In the genomic region with DNA sequence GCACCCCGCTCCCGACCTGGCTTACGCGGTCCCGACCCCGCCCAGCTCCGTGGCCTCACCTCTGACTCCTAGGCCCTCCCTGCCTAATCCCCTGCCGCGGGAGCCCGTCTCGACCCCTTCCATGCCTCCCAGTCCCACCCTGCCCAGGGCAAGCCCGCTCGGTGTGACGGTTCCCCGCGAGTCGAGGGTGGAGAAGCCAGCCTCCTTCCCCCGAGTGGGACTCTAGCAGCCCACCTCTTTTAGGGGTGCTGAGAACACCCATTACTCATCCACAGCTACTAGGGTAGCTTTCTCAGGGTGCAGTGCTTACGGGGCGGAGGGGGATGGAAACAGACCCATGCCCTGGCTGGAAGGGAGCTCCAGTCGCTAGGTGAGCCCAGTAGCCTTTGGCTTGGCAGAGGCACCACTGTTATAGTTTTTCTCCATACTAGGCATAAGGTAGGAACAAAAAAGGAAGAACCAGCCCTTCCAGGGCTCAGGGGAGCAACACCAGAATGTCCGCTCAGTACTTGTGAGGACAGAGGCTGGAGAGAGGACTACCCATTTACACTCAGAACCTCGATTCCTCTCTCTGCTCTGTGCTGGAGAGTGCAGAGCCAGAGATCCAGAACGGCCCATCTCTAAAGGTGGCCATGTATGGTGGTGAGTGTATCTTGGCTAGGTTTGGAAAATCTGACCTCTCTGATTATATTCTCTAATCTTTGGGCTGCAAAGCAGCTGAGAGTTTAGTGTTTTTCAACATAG, we compare ENCODE assay signal across 8 cellular contexts. TPM values are rescaled to one million over a fixed set of nuclear protein-coding genes. Genes with fewer than 3 reads are reported as not detected.
A peak's percentile ranks its signal among the peaks of the same experiment; 100 is the strongest.
DNase-seq lines count a peak whose midpoint lies in the region; ATAC-seq and TF ChIP-seq lines count a peak whose summit lies in the region.

No MANE protein-coding gene starts in this region.

- in situ Hi-C loops in astrocyte of the spinal cord (cut with HindIII; ENCODE audit: low sequenced_read_pairs) = no loop called here

- H3K27me3 ChIP-seq in Karpas-422 (ENCODE audit: low read length) = no peaks in the 10 kb centered on the region
- no peaks in the 10 kb centered on the region for H3K27me3 ChIP-seq in smooth muscle cell (ENCODE audit: low read depth)

- 8% methylated on average over 23 of the region's 24 CpGs for WGBS in smooth muscle cell (ENCODE audit: low lambda C conversion rate)

- no peak for TF ChIP-seq CTCF in astrocyte of the spinal cord (IDR thresholded peaks at IDR 0.05; ENCODE audit: low read depth, low read length)
- TF ChIP-seq CTCF in smooth muscle cell (IDR thresholded peaks at IDR 0.05; ENCODE audit: borderline replicate concordance, insufficient read depth, poor library complexity, severe bottlenecking) = no peak

- ATAC-seq in HG03159 (IDR thresholded peaks at IDR 0.05; ENCODE audit: unreplicated experiment) (no peak), HG02884 (IDR thresholded peaks at IDR 0.05; ENCODE audit: unreplicated experiment) (no peak)

- H3K36me3 ChIP-seq in Karpas-422 (ENCODE audit: insufficient read depth, low read length) (no peaks in the 10 kb centered on the region; the same call in 1 of the 2 replicates), smooth muscle cell (ENCODE audit: low read depth) (no peaks in the 10 kb centered on the region)

- no peak overlapping the region for H3K27ac ChIP-seq in Karpas-422 (ENCODE audit: low read length)
- H3K27ac ChIP-seq in smooth muscle cell (ENCODE audit: low read depth) = peak overlapping the region; percentile 70

- DNase-seq in Karpas-422 (peak; percentile 67), astrocyte of the spinal cord (ENCODE audit: low read depth, low spot score) (no peak), iPS-NIHi7 (ENCODE audit: extremely low spot score) (peak; percentile 46), smooth muscle cell (lab: John Stamatoyannopoulos, UW; ENCODE audit: unreplicated experiment) (no peak), NCI-H526 (lab: John Stamatoyannopoulos, UW) (no peak)

- peak overlapping the region; percentile 75 for H3K4me3 ChIP-seq in GM08714 (ENCODE audit: low read length)
- H3K4me3 ChIP-seq in Karpas-422 (ENCODE audit: low read length) = peak overlapping the region; percentile 89
- peak overlapping the region; percentile 91 for H3K4me3 ChIP-seq in astrocyte of the spinal cord (ENCODE audit: low read depth, low read length)
- H3K4me3 ChIP-seq in smooth muscle cell = peak overlapping the region; percentile 70

- H4K20me1 ChIP-seq in Karpas-422 (ENCODE audit: insufficient read depth, low read depth, low read length) = no peaks in the 10 kb centered on the region
- H4K20me1 ChIP-seq in smooth muscle cell (ENCODE audit: low read depth) = peaks cover 2% of the 10 kb centered on the region

- H3K4me1 ChIP-seq in Karpas-422 (ENCODE audit: low read length) = peaks cover 20% of the 10 kb centered on the region
- peaks cover 5% of the 10 kb centered on the region for H3K4me1 ChIP-seq in smooth muscle cell (ENCODE audit: low read depth)

- peaks cover 14% of the 10 kb centered on the region for H3F3A ChIP-seq in smooth muscle cell (ENCODE audit: low read depth)

- H2AFZ ChIP-seq in Karpas-422 (ENCODE audit: low read length) (peak overlapping the region; percentile 39; the same call in 1 of the 2 replicates), smooth muscle cell (ENCODE audit: low read depth) (no peak overlapping the region)

- H3K79me2 ChIP-seq in Karpas-422 (ENCODE audit: low read length) (peaks cover 4% of the 10 kb centered on the region; the same call in 1 of the 2 replicates), smooth muscle cell (ENCODE audit: low read depth) (no peaks in the 10 kb centered on the region)

- no peaks in the 10 kb centered on the region for H3K9me3 ChIP-seq in Karpas-422 (ENCODE audit: low read length)
- no peaks in the 10 kb centered on the region for H3K9me3 ChIP-seq in smooth muscle cell (replicated peaks; ENCODE audit: low read depth)

- H3K4me2 ChIP-seq in Karpas-422 (ENCODE audit: low read depth, low read length, poor library complexity, severe bottlenecking) (peak overlapping the region; percentile 89), smooth muscle cell (peak overlapping the region; percentile 90)

- H3K9ac ChIP-seq in Karpas-422 (ENCODE audit: low read length) = peak overlapping the region; percentile 80
- H3K9ac ChIP-seq in smooth muscle cell (ENCODE audit: low read depth) = peak overlapping the region; percentile 83

- no peaks in the 10 kb centered on the region for H3K9me2 ChIP-seq in Karpas-422 (replicated peaks; ENCODE audit: insufficient read depth, low read length)

RNA-seq across cellular contexts. Expression of gene AGBL5, which starts 0.6 kb away (rescaled TPM):
- total RNA-seq in Karpas-422 (2014; rRNA removed; shearing (Covaris generic); ENCODE audit: low replicate concordance) = 30.0 and 35.7 TPM in 2 replicates
- 10.9 and 13.7 TPM in 2 replicates for total RNA-seq in smooth muscle cell
- 17.1 and 20.0 TPM in 2 replicates for polyA plus RNA-seq in smooth muscle cell

RNA-seq across cellular contexts. Expression of gene TMEM214, which starts 19.3 kb away (rescaled TPM):
- 20.8 and 31.8 TPM in 2 replicates for total RNA-seq in Karpas-422 (2014; rRNA removed; shearing (Covaris generic); ENCODE audit: low replicate concordance)
- 67.7 and 79.6 TPM in 2 replicates for total RNA-seq in smooth muscle cell
- polyA plus RNA-seq in smooth muscle cell = 94.9 and 99.7 TPM in 2 replicates

RNA-seq across cellular contexts. Expression of gene OST4, which starts 19.4 kb away (rescaled TPM):
- total RNA-seq in Karpas-422 (2014; rRNA removed; shearing (Covaris generic); ENCODE audit: low replicate concordance) = 201 and 402 TPM in 2 replicates
- total RNA-seq in smooth muscle cell = 529 and 848 TPM in 2 replicates
- 1,164 and 1,292 TPM in 2 replicates for polyA plus RNA-seq in smooth muscle cell

RNA-seq across cellular contexts. Expression of gene EMILIN1, which starts 26.3 kb away (rescaled TPM):
- 0.47 TPM in 1 of 2 replicates, not detected in the other for total RNA-seq in Karpas-422 (2014; rRNA removed; shearing (Covaris generic); ENCODE audit: low replicate concordance)
- total RNA-seq in smooth muscle cell = 111 and 131 TPM in 2 replicates
- polyA plus RNA-seq in smooth muscle cell = 330 and 518 TPM in 2 replicates

RNA-seq across cellular contexts. Expression of gene KHK, which starts 34.5 kb away (rescaled TPM):
- 3.5 and 4.1 TPM in 2 replicates for total RNA-seq in Karpas-422 (2014; rRNA removed; shearing (Covaris generic); ENCODE audit: low replicate concordance)
- total RNA-seq in smooth muscle cell = 0.27 and 0.94 TPM in 2 replicates
- 1.6 and 2.1 TPM in 2 replicates for polyA plus RNA-seq in smooth muscle cell

Comparison
In these comparisons a context has a peak if more than half of its experiments do, and no peak if none do; other contexts are left out.
1. DNase-seq: peak in Karpas-422 (single experiment) and iPS-NIHi7 (single experiment); none in astrocyte of the spinal cord (single experiment), smooth muscle cell (single experiment) and NCI-H526 (0 of 2).
2. Peak in every context shown above with its lines, with median percentiles within 50 percentile points of each other: H3K4me3 ChIP-seq.